ENCODE assay signal across 1 cellular context in the genomic region with DNA sequence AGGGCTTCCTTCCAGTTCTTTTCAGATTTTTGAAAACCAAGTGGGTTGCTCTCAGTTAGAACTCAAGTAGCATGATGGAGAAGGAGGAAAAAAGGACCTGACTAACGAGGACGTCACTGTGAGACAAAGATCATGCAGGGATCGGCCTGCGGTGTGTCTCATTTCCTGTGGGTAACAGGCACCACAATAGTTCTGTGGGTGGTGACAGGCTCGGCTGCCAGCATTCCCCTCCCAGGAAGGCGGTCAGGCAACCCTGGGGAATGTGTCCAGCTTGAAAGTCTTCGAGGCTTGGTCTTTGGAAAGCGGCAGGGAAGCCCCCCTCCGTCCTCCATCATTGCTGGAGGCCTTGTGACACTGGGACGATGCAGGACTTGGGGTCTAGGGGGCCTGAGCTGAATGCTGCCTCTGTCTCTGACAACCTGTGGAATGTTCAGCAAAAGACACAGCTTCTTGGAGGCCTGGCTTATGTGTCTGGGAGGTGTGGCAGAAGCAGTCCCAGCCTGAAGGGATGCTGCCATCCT.
TF ChIP-seq lines count a peak whose summit lies in the region.

No MANE protein-coding gene starts in this region.

TF ChIP-seq in GM12878, 131 proteins besides CTCF, POLR2A, EP300 and RAD21 (continued from another document and continues in another):
- TF ChIP-seq, protein P1, sequence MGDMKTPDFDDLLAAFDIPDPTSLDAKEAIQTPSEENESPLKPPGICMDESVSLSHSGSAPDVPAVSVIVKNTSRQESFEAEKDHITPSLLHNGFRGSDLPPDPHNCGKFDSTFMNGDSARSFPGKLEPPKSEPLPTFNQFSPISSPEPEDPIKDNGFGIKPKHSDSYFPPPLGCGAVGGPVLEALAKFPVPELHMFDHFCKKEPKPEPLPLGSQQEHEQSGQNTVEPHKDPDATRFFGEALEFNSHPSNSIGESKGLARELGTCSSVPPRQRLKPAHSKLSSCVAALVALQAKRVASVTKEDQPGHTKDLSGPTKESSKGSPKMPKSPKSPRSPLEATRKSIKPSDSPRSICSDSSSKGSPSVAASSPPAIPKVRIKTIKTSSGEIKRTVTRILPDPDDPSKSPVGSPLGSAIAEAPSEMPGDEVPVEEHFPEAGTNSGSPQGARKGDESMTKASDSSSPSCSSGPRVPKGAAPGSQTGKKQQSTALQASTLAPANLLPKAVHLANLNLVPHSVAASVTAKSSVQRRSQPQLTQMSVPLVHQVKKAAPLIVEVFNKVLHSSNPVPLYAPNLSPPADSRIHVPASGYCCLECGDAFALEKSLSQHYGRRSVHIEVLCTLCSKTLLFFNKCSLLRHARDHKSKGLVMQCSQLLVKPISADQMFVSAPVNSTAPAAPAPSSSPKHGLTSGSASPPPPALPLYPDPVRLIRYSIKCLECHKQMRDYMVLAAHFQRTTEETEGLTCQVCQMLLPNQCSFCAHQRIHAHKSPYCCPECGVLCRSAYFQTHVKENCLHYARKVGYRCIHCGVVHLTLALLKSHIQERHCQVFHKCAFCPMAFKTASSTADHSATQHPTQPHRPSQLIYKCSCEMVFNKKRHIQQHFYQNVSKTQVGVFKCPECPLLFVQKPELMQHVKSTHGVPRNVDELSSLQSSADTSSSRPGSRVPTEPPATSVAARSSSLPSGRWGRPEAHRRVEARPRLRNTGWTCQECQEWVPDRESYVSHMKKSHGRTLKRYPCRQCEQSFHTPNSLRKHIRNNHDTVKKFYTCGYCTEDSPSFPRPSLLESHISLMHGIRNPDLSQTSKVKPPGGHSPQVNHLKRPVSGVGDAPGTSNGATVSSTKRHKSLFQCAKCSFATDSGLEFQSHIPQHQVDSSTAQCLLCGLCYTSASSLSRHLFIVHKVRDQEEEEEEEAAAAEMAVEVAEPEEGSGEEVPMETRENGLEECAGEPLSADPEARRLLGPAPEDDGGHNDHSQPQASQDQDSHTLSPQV (IDR thresholded peaks at IDR 0.05), result no peak
- TF ChIP-seq RFX5 (IDR thresholded peaks at IDR 0.05; ENCODE audit: low read depth, low read length), result no peak
- TF ChIP-seq GABPA (IDR thresholded peaks at IDR 0.05; ENCODE audit: low read depth), result no peak
- TF ChIP-seq MXI1 (IDR thresholded peaks at IDR 0.05; ENCODE audit: low read depth, low read length), result no peak
- peak; percentile 53; the same call in 1 of the 2 replicates for TF ChIP-seq SMARCA5 (IDR thresholded peaks at IDR 0.05)
- no peak for TF ChIP-seq MYC (IDR thresholded peaks at IDR 0.05; ENCODE audit: insufficient read depth, insufficient read length, insufficient replicate concordance, low read length, severe bottlenecking)
- TF ChIP-seq GATAD2B (conservative IDR thresholded peaks at IDR 0.05; ENCODE audit: low read depth), result peak; percentile 83
- TF ChIP-seq BACH1 (IDR thresholded peaks at IDR 0.05; ENCODE audit: borderline replicate concordance), result peak; percentile 64; the same call in 1 of the 2 replicates
- no peak for TF ChIP-seq HDAC6 (IDR thresholded peaks at IDR 0.05; ENCODE audit: unreplicated experiment)
- no peak for TF ChIP-seq TCF3 (IDR thresholded peaks at IDR 0.05; ENCODE audit: borderline replicate concordance, insufficient read depth, low read depth, low read length)
- TF ChIP-seq, protein P2, sequence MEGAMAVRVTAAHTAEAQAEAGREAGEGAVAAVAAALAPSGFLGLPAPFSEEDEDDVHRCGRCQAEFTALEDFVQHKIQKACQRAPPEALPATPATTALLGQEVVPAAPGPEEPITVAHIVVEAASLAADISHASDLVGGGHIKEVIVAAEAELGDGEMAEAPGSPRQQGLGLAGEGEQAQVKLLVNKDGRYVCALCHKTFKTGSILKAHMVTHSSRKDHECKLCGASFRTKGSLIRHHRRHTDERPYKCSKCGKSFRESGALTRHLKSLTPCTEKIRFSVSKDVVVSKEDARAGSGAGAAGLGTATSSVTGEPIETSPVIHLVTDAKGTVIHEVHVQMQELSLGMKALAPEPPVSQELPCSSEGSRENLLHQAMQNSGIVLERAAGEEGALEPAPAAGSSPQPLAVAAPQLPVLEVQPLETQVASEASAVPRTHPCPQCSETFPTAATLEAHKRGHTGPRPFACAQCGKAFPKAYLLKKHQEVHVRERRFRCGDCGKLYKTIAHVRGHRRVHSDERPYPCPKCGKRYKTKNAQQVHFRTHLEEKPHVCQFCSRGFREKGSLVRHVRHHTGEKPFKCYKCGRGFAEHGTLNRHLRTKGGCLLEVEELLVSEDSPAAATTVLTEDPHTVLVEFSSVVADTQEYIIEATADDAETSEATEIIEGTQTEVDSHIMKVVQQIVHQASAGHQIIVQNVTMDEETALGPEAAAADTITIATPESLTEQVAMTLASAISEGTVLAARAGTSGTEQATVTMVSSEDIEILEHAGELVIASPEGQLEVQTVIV (IDR thresholded peaks at IDR 0.05; ENCODE audit: borderline replicate concordance, partially characterized antibody), result no peak
- TF ChIP-seq, protein P3, sequence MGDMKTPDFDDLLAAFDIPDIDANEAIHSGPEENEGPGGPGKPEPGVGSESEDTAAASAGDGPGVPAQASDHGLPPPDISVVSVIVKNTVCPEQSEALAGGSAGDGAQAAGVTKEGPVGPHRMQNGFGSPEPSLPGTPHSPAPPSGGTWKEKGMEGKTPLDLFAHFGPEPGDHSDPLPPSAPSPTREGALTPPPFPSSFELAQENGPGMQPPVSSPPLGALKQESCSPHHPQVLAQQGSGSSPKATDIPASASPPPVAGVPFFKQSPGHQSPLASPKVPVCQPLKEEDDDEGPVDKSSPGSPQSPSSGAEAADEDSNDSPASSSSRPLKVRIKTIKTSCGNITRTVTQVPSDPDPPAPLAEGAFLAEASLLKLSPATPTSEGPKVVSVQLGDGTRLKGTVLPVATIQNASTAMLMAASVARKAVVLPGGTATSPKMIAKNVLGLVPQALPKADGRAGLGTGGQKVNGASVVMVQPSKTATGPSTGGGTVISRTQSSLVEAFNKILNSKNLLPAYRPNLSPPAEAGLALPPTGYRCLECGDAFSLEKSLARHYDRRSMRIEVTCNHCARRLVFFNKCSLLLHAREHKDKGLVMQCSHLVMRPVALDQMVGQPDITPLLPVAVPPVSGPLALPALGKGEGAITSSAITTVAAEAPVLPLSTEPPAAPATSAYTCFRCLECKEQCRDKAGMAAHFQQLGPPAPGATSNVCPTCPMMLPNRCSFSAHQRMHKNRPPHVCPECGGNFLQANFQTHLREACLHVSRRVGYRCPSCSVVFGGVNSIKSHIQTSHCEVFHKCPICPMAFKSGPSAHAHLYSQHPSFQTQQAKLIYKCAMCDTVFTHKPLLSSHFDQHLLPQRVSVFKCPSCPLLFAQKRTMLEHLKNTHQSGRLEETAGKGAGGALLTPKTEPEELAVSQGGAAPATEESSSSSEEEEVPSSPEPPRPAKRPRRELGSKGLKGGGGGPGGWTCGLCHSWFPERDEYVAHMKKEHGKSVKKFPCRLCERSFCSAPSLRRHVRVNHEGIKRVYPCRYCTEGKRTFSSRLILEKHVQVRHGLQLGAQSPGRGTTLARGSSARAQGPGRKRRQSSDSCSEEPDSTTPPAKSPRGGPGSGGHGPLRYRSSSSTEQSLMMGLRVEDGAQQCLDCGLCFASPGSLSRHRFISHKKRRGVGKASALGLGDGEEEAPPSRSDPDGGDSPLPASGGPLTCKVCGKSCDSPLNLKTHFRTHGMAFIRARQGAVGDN (IDR thresholded peaks at IDR 0.05), result peak; percentile 78
- TF ChIP-seq, protein P4, sequence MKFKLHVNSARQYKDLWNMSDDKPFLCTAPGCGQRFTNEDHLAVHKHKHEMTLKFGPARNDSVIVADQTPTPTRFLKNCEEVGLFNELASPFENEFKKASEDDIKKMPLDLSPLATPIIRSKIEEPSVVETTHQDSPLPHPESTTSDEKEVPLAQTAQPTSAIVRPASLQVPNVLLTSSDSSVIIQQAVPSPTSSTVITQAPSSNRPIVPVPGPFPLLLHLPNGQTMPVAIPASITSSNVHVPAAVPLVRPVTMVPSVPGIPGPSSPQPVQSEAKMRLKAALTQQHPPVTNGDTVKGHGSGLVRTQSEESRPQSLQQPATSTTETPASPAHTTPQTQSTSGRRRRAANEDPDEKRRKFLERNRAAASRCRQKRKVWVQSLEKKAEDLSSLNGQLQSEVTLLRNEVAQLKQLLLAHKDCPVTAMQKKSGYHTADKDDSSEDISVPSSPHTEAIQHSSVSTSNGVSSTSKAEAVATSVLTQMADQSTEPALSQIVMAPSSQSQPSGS (IDR thresholded peaks at IDR 0.05; ENCODE audit: low read length), result peak; percentile 63; the same call in 1 of the 2 replicates
- TF ChIP-seq YBX1 (IDR thresholded peaks at IDR 0.05), result no peak
- TF ChIP-seq ATF7 (IDR thresholded peaks at IDR 0.05; ENCODE audit: low read depth), result peak; percentile 85
- TF ChIP-seq, protein P5, sequence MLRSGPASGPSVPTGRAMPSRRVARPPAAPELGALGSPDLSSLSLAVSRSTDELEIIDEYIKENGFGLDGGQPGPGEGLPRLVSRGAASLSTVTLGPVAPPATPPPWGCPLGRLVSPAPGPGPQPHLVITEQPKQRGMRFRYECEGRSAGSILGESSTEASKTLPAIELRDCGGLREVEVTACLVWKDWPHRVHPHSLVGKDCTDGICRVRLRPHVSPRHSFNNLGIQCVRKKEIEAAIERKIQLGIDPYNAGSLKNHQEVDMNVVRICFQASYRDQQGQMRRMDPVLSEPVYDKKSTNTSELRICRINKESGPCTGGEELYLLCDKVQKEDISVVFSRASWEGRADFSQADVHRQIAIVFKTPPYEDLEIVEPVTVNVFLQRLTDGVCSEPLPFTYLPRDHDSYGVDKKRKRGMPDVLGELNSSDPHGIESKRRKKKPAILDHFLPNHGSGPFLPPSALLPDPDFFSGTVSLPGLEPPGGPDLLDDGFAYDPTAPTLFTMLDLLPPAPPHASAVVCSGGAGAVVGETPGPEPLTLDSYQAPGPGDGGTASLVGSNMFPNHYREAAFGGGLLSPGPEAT (IDR thresholded peaks at IDR 0.05; ENCODE audit: low read depth), result peak; percentile 92
- TF ChIP-seq RAD51 (IDR thresholded peaks at IDR 0.05), result no peak
- peak; percentile 90 for TF ChIP-seq DPF2 (IDR thresholded peaks at IDR 0.05)
- TF ChIP-seq SPI1 (IDR thresholded peaks at IDR 0.05; ENCODE audit: borderline replicate concordance, insufficient read depth, low read depth, low read length), result peak; percentile 14; the same call in 1 of the 2 replicates
- TF ChIP-seq, protein P6, sequence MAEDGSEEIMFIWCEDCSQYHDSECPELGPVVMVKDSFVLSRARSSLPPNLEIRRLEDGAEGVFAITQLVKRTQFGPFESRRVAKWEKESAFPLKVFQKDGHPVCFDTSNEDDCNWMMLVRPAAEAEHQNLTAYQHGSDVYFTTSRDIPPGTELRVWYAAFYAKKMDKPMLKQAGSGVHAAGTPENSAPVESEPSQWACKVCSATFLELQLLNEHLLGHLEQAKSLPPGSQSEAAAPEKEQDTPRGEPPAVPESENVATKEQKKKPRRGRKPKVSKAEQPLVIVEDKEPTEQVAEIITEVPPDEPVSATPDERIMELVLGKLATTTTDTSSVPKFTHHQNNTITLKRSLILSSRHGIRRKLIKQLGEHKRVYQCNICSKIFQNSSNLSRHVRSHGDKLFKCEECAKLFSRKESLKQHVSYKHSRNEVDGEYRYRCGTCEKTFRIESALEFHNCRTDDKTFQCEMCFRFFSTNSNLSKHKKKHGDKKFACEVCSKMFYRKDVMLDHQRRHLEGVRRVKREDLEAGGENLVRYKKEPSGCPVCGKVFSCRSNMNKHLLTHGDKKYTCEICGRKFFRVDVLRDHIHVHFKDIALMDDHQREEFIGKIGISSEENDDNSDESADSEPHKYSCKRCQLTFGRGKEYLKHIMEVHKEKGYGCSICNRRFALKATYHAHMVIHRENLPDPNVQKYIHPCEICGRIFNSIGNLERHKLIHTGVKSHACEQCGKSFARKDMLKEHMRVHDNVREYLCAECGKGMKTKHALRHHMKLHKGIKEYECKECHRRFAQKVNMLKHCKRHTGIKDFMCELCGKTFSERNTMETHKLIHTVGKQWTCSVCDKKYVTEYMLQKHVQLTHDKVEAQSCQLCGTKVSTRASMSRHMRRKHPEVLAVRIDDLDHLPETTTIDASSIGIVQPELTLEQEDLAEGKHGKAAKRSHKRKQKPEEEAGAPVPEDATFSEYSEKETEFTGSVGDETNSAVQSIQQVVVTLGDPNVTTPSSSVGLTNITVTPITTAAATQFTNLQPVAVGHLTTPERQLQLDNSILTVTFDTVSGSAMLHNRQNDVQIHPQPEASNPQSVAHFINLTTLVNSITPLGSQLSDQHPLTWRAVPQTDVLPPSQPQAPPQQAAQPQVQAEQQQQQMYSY (CRISPR knock-in tag; IDR thresholded peaks at IDR 0.05), result no peak
- TF ChIP-seq, protein P7, sequence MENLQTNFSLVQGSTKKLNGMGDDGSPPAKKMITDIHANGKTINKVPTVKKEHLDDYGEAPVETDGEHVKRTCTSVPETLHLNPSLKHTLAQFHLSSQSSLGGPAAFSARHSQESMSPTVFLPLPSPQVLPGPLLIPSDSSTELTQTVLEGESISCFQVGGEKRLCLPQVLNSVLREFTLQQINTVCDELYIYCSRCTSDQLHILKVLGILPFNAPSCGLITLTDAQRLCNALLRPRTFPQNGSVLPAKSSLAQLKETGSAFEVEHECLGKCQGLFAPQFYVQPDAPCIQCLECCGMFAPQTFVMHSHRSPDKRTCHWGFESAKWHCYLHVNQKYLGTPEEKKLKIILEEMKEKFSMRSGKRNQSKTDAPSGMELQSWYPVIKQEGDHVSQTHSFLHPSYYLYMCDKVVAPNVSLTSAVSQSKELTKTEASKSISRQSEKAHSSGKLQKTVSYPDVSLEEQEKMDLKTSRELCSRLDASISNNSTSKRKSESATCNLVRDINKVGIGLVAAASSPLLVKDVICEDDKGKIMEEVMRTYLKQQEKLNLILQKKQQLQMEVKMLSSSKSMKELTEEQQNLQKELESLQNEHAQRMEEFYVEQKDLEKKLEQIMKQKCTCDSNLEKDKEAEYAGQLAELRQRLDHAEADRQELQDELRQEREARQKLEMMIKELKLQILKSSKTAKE (IDR thresholded peaks at IDR 0.05; ENCODE audit: low read depth, poor library complexity, severe bottlenecking), result peak; percentile 87
- no peak for TF ChIP-seq POLR2AphosphoS2 (IDR thresholded peaks at IDR 0.05; ENCODE audit: low read depth, low read length)
- TF ChIP-seq RCOR1 (conservative IDR thresholded peaks at IDR 0.05; ENCODE audit: low read depth, low read length), result no peak
- TF ChIP-seq SRF (IDR thresholded peaks at IDR 0.05; ENCODE audit: low read depth in 2 of 2, low read length in 2 of 2), result no peak
